ENCODE assay signal across 8 cellular contexts in the genomic region with DNA sequence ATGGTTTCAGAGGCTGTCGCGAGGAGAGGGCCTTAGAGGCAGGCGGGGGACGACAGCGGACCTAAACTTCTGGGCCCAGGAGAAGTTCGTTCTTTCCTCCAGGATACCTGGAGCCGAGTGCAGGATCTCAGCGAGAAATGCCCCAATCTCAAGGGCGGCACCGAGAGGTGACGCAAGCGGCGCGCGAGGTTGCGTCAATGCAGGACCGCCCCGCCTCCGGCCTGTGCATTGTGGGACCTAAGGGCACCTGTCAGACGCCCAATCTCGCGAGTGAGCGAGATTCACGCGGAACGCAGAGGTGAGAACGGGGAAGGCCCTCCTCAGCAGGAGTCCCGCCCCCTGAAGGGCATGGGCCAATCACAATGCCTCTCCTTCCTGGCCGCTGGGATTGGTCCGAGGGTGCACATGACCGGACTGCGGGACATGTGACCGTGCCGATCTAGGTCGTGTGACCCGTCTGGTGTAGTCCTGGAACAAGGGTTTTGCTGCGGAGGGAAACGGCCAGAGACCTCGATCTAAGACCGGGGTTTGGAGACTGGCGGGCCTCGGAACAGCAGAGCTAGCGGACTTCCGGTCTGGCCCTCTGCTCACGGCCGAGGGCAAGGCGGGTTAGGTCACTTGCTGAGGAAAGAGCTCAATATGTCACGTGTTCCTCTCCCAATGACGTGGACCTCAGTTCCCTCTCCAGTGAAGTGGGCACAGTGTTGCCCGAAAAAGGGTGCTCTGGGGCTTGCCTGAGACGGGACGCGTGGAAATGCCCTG. TPM values are rescaled to one million over a fixed set of nuclear protein-coding genes. Genes with fewer than 3 reads are reported as not detected.
DNase-seq lines count a peak whose midpoint lies in the region; ATAC-seq and TF ChIP-seq lines count a peak whose summit lies in the region.

No MANE protein-coding gene starts in this region.

- H3K9me3 ChIP-seq in BLaER1 treated with 17β-estradiol and CSF1 and Interleukin-3, amounts not matched to agents 10 nM and 100 nM (replicated peaks in 1 of 11) = no peaks in the 10 kb centered on the region
- no peaks in the 10 kb centered on the region for H3K9me3 ChIP-seq in colonic mucosa

- ATAC-seq in GM19328 (IDR thresholded peaks at IDR 0.05; ENCODE audit: unreplicated experiment) (peak; percentile 98), HG03469 (IDR thresholded peaks at IDR 0.05; ENCODE audit: unreplicated experiment) (peak; percentile 97)

- H3K27me3 ChIP-seq in BLaER1 treated with 17β-estradiol and CSF1 and Interleukin-3, amounts not matched to agents 10 nM and 100 nM = peaks cover 0 to 22% (median 15%) of the 10 kb centered on the region in 11 experiments; a peak in 8 of 22 replicates
- H3K27me3 ChIP-seq in colonic mucosa = no peaks in the 10 kb centered on the region

- peaks cover 0 to 8% (median 0%) of the 10 kb centered on the region in 11 experiments; a peak in 2 of 22 replicates for H4K20me1 ChIP-seq in BLaER1 treated with 17β-estradiol and CSF1 and Interleukin-3, amounts not matched to agents 10 nM and 100 nM

- no peaks in the 10 kb centered on the region for H3K36me3 ChIP-seq in BLaER1 treated with 17β-estradiol and CSF1 and Interleukin-3, amounts not matched to agents 10 nM and 100 nM
- no peaks in the 10 kb centered on the region for H3K36me3 ChIP-seq in colonic mucosa

- peak overlapping the region; percentile 92 to 100 (median 99) for H3K4me2 ChIP-seq in BLaER1 treated with 17β-estradiol and CSF1 and Interleukin-3, amounts not matched to agents 10 nM and 100 nM

- peak overlapping the region; percentile 67 to 95 (median 78) for H3K4me3 ChIP-seq in BLaER1 treated with 17β-estradiol and CSF1 and Interleukin-3, amounts not matched to agents 10 nM and 100 nM
- peak overlapping the region; percentile 85 for H3K4me3 ChIP-seq in colonic mucosa

- peak overlapping the region; percentile 78 to 100 (median 95) for H3K27ac ChIP-seq in BLaER1 treated with 17β-estradiol and CSF1 and Interleukin-3, amounts not matched to agents 10 nM and 100 nM
- H3K27ac ChIP-seq in colonic mucosa = peak overlapping the region; percentile 95

- peak overlapping the region; percentile 81 to 100 (median 94) for H3K9ac ChIP-seq in BLaER1 treated with 17β-estradiol and CSF1 and Interleukin-3, amounts not matched to agents 10 nM and 100 nM
- H3K9ac ChIP-seq in colonic mucosa (ENCODE audit: low read depth in 2 of 2, low read length in 2 of 2) = peak overlapping the region; percentile 95 to 99

- H3K4me1 Mint-ChIP-seq in activated CD4-positive, alpha-beta T cell treated with anti-CD3 and anti-CD28 coated beads, Interleukin-2, amount 10 ng/mL, durations not matched to agents 24 days and 14 days = peaks cover 17% of the 10 kb centered on the region

- peaks cover 22% of the 10 kb centered on the region for H3K27me3 Mint-ChIP-seq in activated CD4-positive, alpha-beta T cell treated with anti-CD3 and anti-CD28 coated beads, Interleukin-2, amount 10 ng/mL, durations not matched to agents 24 days and 14 days

- peak; percentile 99 to 100 for DNase-seq in NCI-H526 (lab: John Stamatoyannopoulos, UW)
- peak; percentile 100 for DNase-seq in activated CD4-positive, alpha-beta T cell treated with anti-CD3 and anti-CD28 coated beads, Interleukin-2, amount 10 ng/mL, durations not matched to agents 24 days and 14 days
- DNase-seq in colonic mucosa = peak; percentile 100
- peak; percentile 100 for DNase-seq in kidney tubule cell (ENCODE audit: low spot score)
- peak; percentile 98 to 99 for DNase-seq in stimulated activated CD4-positive, alpha-beta T cell treated with anti-CD3 and anti-CD28 coated beads, Interleukin-1b, Interleukin-23, amount 100 ng/mL, for 1 hour (ENCODE audit: low read depth in 2 of 2)

- peak overlapping the region; percentile 95 for H3K4me3 Mint-ChIP-seq in activated CD4-positive, alpha-beta T cell treated with anti-CD3 and anti-CD28 coated beads, Interleukin-2, amount 10 ng/mL, durations not matched to agents 24 days and 14 days

- peaks cover 23 to 34% (median 27%) of the 10 kb centered on the region in 10 experiments for H3K4me1 ChIP-seq in BLaER1 treated with 17β-estradiol and CSF1 and Interleukin-3, amounts not matched to agents 10 nM and 100 nM
- H3K4me1 ChIP-seq in colonic mucosa = no peaks in the 10 kb centered on the region

- H3K36me3 Mint-ChIP-seq in activated CD4-positive, alpha-beta T cell treated with anti-CD3 and anti-CD28 coated beads, Interleukin-2, amount 10 ng/mL, durations not matched to agents 24 days and 14 days (ENCODE audit: low read depth) = peaks cover 2% of the 10 kb centered on the region

- H3K9me3 Mint-ChIP-seq in activated CD4-positive, alpha-beta T cell treated with anti-CD3 and anti-CD28 coated beads, Interleukin-2, amount 10 ng/mL, durations not matched to agents 24 days and 14 days = no peaks in the 10 kb centered on the region

- peak overlapping the region; percentile 97 for H3K27ac Mint-ChIP-seq in activated CD4-positive, alpha-beta T cell treated with anti-CD3 and anti-CD28 coated beads, Interleukin-2, amount 10 ng/mL, durations not matched to agents 24 days and 14 days

- intact Hi-C loops in activated CD4-positive, alpha-beta T cell treated with anti-CD3 and anti-CD28 coated beads, Interleukin-2, amount 10 ng/mL, durations not matched to agents 24 days and 14 days (cut with micrococcal nuclease) = loop anchor here (1.0 to 5.0 kb wide), 8 partner anchors 16 to 369 kb away; partner anchors contain the start of genes DYNC1H1, HSP90AA1, PPP2R5C and WDR20
- intact Hi-C loops in colonic mucosa (cut with DNase I) = no loop called here

- no peak for TF ChIP-seq CTCF in colonic mucosa (IDR thresholded peaks at IDR 0.05)

RNA-seq across cellular contexts. Expression of gene DYNC1H1, which starts 16.3 kb away (rescaled TPM):
- 265 and 272 TPM in 2 replicates for total RNA-seq in activated CD4-positive, alpha-beta T cell treated with anti-CD3 and anti-CD28 coated beads, Interleukin-2, amount 10 ng/mL, durations not matched to agents 24 days and 14 days
- total RNA-seq in colonic mucosa = 100 to 1,000 TPM; 345 to 359 TPM

Comparison
In these comparisons a context has a peak if more than half of its experiments do, and no peak if none do; other contexts are left out.
1. Peak in every context shown above with its lines: DNase-seq, ATAC-seq, H3K4me3 ChIP-seq and H3K27ac ChIP-seq.